31 cellular contexts compared by ENCODE assay signal in the genomic region with DNA sequence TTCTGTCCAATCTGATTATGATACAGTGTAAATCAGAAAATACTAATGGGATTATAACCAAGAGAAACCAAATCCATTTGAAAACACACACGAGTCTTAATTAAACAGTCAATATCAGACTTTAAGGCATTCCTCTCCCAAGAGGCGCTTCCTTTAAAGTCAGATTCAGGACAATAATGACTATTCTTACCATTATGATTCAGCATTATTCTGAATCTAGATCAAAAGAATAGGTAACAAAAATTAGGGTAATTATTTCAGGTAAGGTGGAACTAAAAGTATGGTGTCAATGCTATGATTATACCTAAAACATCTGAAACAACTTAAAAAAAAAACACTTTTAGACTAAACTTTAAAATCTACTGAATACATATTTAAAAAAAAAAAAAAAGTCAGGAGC.
"Had no signal": no experiment of that assay in that cellular context is flagged by ENCODE, and none has a peak within 500 bp of the region (broad histone marks: within the 10 kb centered on the region; RNA-seq: fewer than 3 reads in every experiment).

No MANE protein-coding gene starts in this region.

- H3K9me3 Mint-ChIP-seq: activated CD4-positive, alpha-beta T cell treated with anti-CD3 and anti-CD28 coated beads, Interleukin-2, amount 10 ng/mL, durations not matched to agents 7 days and 5 days; activated naive CD4-positive, alpha-beta T cell treated with anti-CD3 and anti-CD28 coated beads, Interleukin-2, amount 10 ng/mL, durations not matched to agents 7 days and 5 days; activated T-cell treated with anti-CD3 and anti-CD28 coated beads, Interleukin-2, amount 50 U/mL, for 4 hours; activated T-helper 1 cell treated with anti-CD3 and anti-CD28 coated beads, Interleukin-12 subunit alpha, Interleukin-12 subunit beta, Interleukin-2, Interleukin-4 antibody, amounts not matched to agents 30 ng/mL and 10 ng/mL and 1 ng/mL, durations not matched to agents 14 hours and 24 hours and 36 hours had no signal

- H3K4me3 Mint-ChIP-seq: activated CD4-positive, alpha-beta T cell treated with anti-CD3 and anti-CD28 coated beads for 36 hours; activated CD4-positive, alpha-beta T cell treated with anti-CD3 and anti-CD28 coated beads, Interleukin-2, amount 10 ng/mL, durations not matched to agents 7 days and 5 days; activated naive CD4-positive, alpha-beta T cell treated with anti-CD3 and anti-CD28 coated beads, Interleukin-2, amount 10 ng/mL, durations not matched to agents 7 days and 5 days; activated naive CD8-positive, alpha-beta T cell treated with anti-CD3 and anti-CD28 coated beads for 36 hours; activated T-cell treated with anti-CD3 and anti-CD28 coated beads, Interleukin-2, amount 50 U/mL, for 4 hours; activated T-helper 1 cell treated with anti-CD3 and anti-CD28 coated beads, Interleukin-12 subunit alpha, Interleukin-12 subunit beta, Interleukin-2, Interleukin-4 antibody, amounts not matched to agents 30 ng/mL and 10 ng/mL and 1 ng/mL, durations not matched to agents 14 hours and 24 hours and 36 hours had no signal

- ATAC-seq: activated CD4-positive, alpha-beta T cell treated with anti-CD3 and anti-CD28 coated beads for 36 hours; activated CD4-positive, CD25-positive, alpha-beta regulatory T cell treated with anti-CD3 and anti-CD28 coated beads, Interleukin-2, amount 50 U/mL, for 24 hours; activated T-cell treated with anti-CD3 and anti-CD28 coated beads, Interleukin-2, amount 50 U/mL, for 4 hours; PC-3; Right ventricle myocardium inferior; SK-N-SH treated with all-trans-retinoic acid at 6 μM for 48 hours had no signal

- H3K27me3 Mint-ChIP-seq: activated CD4-positive, alpha-beta T cell treated with anti-CD3 and anti-CD28 coated beads for 36 hours; activated CD4-positive, alpha-beta T cell treated with anti-CD3 and anti-CD28 coated beads, Interleukin-2, amount 10 ng/mL, durations not matched to agents 7 days and 5 days; activated naive CD4-positive, alpha-beta T cell treated with anti-CD3 and anti-CD28 coated beads, Interleukin-2, amount 10 ng/mL, durations not matched to agents 7 days and 5 days; activated naive CD8-positive, alpha-beta T cell treated with anti-CD3 and anti-CD28 coated beads for 36 hours had no signal

- H3K27ac Mint-ChIP-seq: activated CD4-positive, alpha-beta T cell treated with anti-CD3 and anti-CD28 coated beads for 36 hours; activated CD4-positive, alpha-beta T cell treated with anti-CD3 and anti-CD28 coated beads, Interleukin-2, amount 10 ng/mL, durations not matched to agents 7 days and 5 days; activated naive CD4-positive, alpha-beta T cell treated with anti-CD3 and anti-CD28 coated beads, Interleukin-2, amount 10 ng/mL, durations not matched to agents 7 days and 5 days; activated naive CD8-positive, alpha-beta T cell treated with anti-CD3 and anti-CD28 coated beads for 36 hours; activated T-helper 1 cell treated with anti-CD3 and anti-CD28 coated beads, Interleukin-12 subunit alpha, Interleukin-12 subunit beta, Interleukin-2, Interleukin-4 antibody, amounts not matched to agents 30 ng/mL and 10 ng/mL and 1 ng/mL, durations not matched to agents 14 hours and 24 hours and 36 hours had no signal

- DNase-seq: activated CD4-positive, alpha-beta T cell treated with anti-CD3 and anti-CD28 coated beads for 36 hours; activated CD4-positive, alpha-beta T cell treated with anti-CD3 and anti-CD28 coated beads, Interleukin-2, amount 10 ng/mL, durations not matched to agents 7 days and 5 days; activated CD4-positive, alpha-beta T cell treated with anti-CD3 and anti-CD28 coated beads, Interleukin-2, amount 50 U/mL, for 48 hours; activated CD8-positive, alpha-beta memory T cell treated with anti-CD3 and anti-CD28 coated beads, Interleukin-2, amount 50 U/mL, for 4 hours; activated gamma-delta T cell treated with Interleukin-2 at 50 U/mL for 16 hours; activated naive CD4-positive, alpha-beta T cell treated with anti-CD3 and anti-CD28 coated beads, Interleukin-2, amount 10 ng/mL, durations not matched to agents 7 days and 5 days; activated naive CD8-positive, alpha-beta T cell treated with anti-CD3 and anti-CD28 coated beads for 36 hours; activated T-cell treated with anti-CD3 and anti-CD28 coated beads for 4 hours; activated T-cell treated with anti-CD3 and anti-CD28 coated beads, Interleukin-2, amount 50 U/mL, for 4 hours; amniotic stem cell; aorta; brain microvascular endothelial cell; central memory CD4-positive, alpha-beta T cell; NCI-H1092 treated with DMSO at 0.1 percent for 48 hours; NCI-H1417 treated with DMSO at 0.1 percent for 48 hours; NCI-H187 treated with DMSO at 0.1 percent for 48 hours; NCI-H2081; NCI-H2171 treated with DMSO at 0.1 percent for 48 hours; NCI-H2227 treated with DMSO at 0.1 percent for 48 hours; NCI-H446; NCI-H510A treated with DMSO at 0.1 percent for 48 hours; NCI-H526 treated with DMSO at 0.1 percent for 48 hours; NCI-H774; PC-3; SIG-M5; SW 1271; T-helper 1 cell had no signal
